In the genomic region with DNA sequence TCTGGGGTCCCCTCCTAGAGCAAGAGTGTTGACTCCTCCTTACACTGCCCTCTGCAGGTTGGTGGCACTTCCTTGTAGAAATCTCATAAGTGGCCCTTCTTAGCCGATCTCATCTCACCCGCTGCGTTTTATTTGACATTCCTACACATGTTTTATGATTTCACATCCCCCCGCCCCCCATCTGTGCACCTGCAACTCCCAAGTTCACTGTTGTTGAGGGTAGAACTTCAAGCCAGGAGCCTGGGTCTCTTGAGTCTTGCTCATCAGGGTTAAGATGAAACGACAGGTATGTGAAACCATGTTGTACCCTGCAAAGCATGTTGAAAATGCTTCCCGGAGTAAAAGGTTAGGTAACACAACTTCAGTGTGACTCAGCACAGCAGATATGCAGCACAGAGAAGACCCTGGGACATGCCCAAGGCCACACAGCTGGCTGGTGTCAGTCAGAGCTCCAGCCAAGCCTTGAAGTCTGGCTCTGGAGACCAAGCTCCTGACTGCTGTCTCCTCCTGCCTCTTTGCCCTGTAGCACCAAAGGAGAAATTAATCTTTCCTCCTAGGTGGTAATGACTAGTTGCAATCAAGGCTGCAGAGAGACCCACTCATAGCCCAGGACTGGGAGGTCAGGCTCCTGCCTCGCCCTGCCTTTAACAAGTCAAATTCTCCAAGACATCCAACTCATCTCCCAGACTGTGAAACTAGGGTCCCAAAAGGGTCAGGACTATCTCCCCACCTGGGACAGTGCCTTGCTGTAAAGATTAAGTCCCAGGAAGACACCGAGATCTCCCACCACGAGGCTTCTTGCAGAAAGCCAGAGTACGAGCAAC, we compare ENCODE assay signal across 9 cellular contexts.
DNase-seq lines count a peak whose midpoint lies in the region; ATAC-seq and TF ChIP-seq lines count a peak whose summit lies in the region.
"Had no signal": no experiment of that assay in that cellular context is flagged by ENCODE, and none has a peak within 500 bp of the region (broad histone marks: within the 10 kb centered on the region; RNA-seq: fewer than 3 reads in every experiment).

No MANE protein-coding gene starts in this region.

- TF ChIP-seq POLR2A in prostate gland (IDR thresholded peaks at IDR 0.05) (no peak), vagina (IDR thresholded peaks at IDR 0.05) (no peak)

- TF ChIP-seq CTCF in Caco-2 (IDR thresholded peaks at IDR 0.05; ENCODE audit: insufficient read depth in 1 of 2, low read depth in 1 of 2, low read length in 1 of 2, severe bottlenecking in 1 of 2, unreplicated experiment in 1 of 2), result peak; percentile 65 to 77
- TF ChIP-seq CTCF in VCaP (conservative IDR thresholded peaks at IDR 0.05), result peak; percentile 63
- peak in 3 of 4 experiments; percentile 38 to 64 (median 46) for TF ChIP-seq CTCF in prostate gland (IDR thresholded peaks at IDR 0.05)
- no peak for TF ChIP-seq CTCF in vagina (IDR thresholded peaks at IDR 0.05)

- H3K27ac ChIP-seq in VCaP, result no peak overlapping the region
- H3K27ac ChIP-seq in prostate gland, result no peak overlapping the region
- H3K27ac ChIP-seq in vagina, result no peak overlapping the region
- H3K27ac ChIP-seq: neutrophil had no signal

- H3K27me3 ChIP-seq in Caco-2 (replicated peaks; ENCODE audit: control insufficient read depth, insufficient read depth, low read length) (no peaks in the 10 kb centered on the region), prostate gland (replicated peaks; ENCODE audit: insufficient read depth) (no peaks in the 10 kb centered on the region), vagina (no peaks in the 10 kb centered on the region)
- H3K27me3 ChIP-seq: neutrophil had no signal

- intact Hi-C loops in Caco-2 (cut with micrococcal nuclease; ENCODE audit: unreplicated experiment), result loop anchor here (1.0 to 5.0 kb wide), 2 partner anchors 80 to 134 kb away; no protein-coding TSS in a partner anchor
- intact Hi-C loops in prostate gland (cut with DNase I), result loop anchor here (5.0 kb wide), 3 partner anchors 79 to 244 kb away; no protein-coding TSS in a partner anchor
- intact Hi-C loops in vagina (cut with DNase I), result no loop called here

- H3K9me3 ChIP-seq in Caco-2 (no peaks in the 10 kb centered on the region), prostate gland (no peaks in the 10 kb centered on the region), vagina (no peaks in the 10 kb centered on the region)
- H3K9me3 ChIP-seq: neutrophil had no signal

- H3K4me3 Mint-ChIP-seq in Caco-2 (ENCODE audit: unreplicated experiment), result no peak overlapping the region

- H3K4me1 Mint-ChIP-seq in Caco-2 (ENCODE audit: low read depth, unreplicated experiment), result peaks cover 7% of the 10 kb centered on the region

- POLR2A ChIA-PET in Caco-2 (lab: Charles Lee), result no interaction called here

- DNase-seq in Caco-2 (peak in 1 of 2 experiments; percentile 58), HT1080 (ENCODE audit: low read depth) (peak; percentile 32), germinal center (ENCODE audit: low spot score) (peak; percentile 25), prostate gland (ENCODE audit: low spot score) (no peak), vagina (ENCODE audit: extremely low spot score in 2 of 2) (no peak)

- no peaks in the 10 kb centered on the region for H3K9me3 Mint-ChIP-seq in Caco-2 (ENCODE audit: unreplicated experiment)

- CTCF ChIA-PET in Caco-2 (lab: Charles Lee), result interaction anchor here (0.6 to 0.8 kb wide), 2 partner anchors 10 to 12 kb away, joined by 3 to 9 read pairs; no protein-coding TSS in a partner anchor

- no TSS peak for BruUV-seq in Caco-2 (replicated peaks; lab: Mats Ljungman, UMichigan)

- no peak overlapping the region for H3K4me3 ChIP-seq in Caco-2 (ENCODE audit: low read depth, low read length)
- H3K4me3 ChIP-seq in prostate gland, result no peak overlapping the region
- H3K4me3 ChIP-seq in vagina, result no peak overlapping the region

- ATAC-seq in HG02642 (IDR thresholded peaks at IDR 0.05; ENCODE audit: poor library complexity, unreplicated experiment), result no peak
- no peak for ATAC-seq in HG02884 (IDR thresholded peaks at IDR 0.05; ENCODE audit: unreplicated experiment)

- no peaks in the 10 kb centered on the region for H3K36me3 ChIP-seq in Caco-2 (ENCODE audit: control insufficient read depth, insufficient read depth, low read length)
- H3K36me3 ChIP-seq in prostate gland, result no peaks in the 10 kb centered on the region
- H3K36me3 ChIP-seq in vagina, result no peaks in the 10 kb centered on the region
- H3K36me3 ChIP-seq: neutrophil had no signal

- no peak overlapping the region for H3K27ac Mint-ChIP-seq in Caco-2 (ENCODE audit: unreplicated experiment)

- H3K36me3 Mint-ChIP-seq in Caco-2 (ENCODE audit: insufficient read depth, unreplicated experiment), result no peaks in the 10 kb centered on the region

- WGBS in prostate gland, result 38% methylated on average over 10 of the region's 10 CpGs

- H3K4me1 ChIP-seq in Caco-2 (peaks cover 12% of the 10 kb centered on the region; the same call in 1 of the 2 replicates), prostate gland (replicated peaks) (no peaks in the 10 kb centered on the region), vagina (peaks cover 18% of the 10 kb centered on the region)

- no peaks in the 10 kb centered on the region for H3K27me3 Mint-ChIP-seq in Caco-2 (ENCODE audit: insufficient read depth, unreplicated experiment)

Comparison
In these comparisons a context has a peak if more than half of its experiments do, and no peak if none do; other contexts are left out.
1. DNase-seq: peak in HT1080 (single experiment) and germinal center (single experiment); none in prostate gland (single experiment) and vagina (0 of 2).
2. CTCF ChIP-seq: peak in Caco-2 (2 of 2), VCaP (single experiment) and prostate gland (3 of 4); none in vagina (0 of 3).